In the genomic region with DNA sequence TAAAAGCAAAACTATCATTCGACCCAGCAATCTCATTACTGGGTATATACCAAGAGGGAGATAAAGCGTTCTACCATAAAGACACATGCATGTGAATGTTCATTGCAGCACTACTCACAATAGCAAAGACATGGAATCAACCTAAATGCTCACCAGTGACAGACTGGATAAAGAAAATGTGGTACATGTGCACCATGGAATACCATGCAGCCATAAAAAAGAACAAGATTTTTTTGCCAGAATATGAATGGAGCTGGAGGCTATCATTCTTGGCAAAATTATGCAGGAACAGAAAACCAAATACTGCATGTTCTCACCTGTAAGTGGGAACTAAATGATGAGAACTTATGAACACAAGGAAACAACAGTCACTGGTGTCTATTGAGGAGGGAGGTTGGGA, we compare ENCODE assay signal across 39 cellular contexts.
"Had no signal": no experiment of that assay in that cellular context is flagged by ENCODE, and none has a peak within 500 bp of the region (broad histone marks: within the 10 kb centered on the region; RNA-seq: fewer than 3 reads in every experiment).

No MANE protein-coding gene starts in this region.

- FAIRE-seq: astrocyte, bronchial epithelial cell had no signal

- H3K27ac ChIP-seq: adrenal gland, ascending aorta, body of pancreas, brain microvascular endothelial cell, breast epithelium, cardiac muscle cell had no signal

- DNase-seq: activated effector memory CD4-positive, alpha-beta T cell treated with anti-CD3 and anti-CD28 coated beads, Interleukin-2, amount 50 U/mL, for 16 hours; activated effector memory CD4-positive, alpha-beta T cell treated with Interleukin-2 at 50 U/mL for 16 hours; activated gamma-delta T cell; activated gamma-delta T cell treated with Interleukin-2 at 50 U/mL for 16 hours; activated naive CD4-positive, alpha-beta T cell; activated naive CD4-positive, alpha-beta T cell treated with anti-CD3 and anti-CD28 coated beads for 36 hours; activated naive CD4-positive, alpha-beta T cell treated with anti-CD3 and anti-CD28 coated beads, Interleukin-2, amount 10 ng/mL, durations not matched to agents 7 days and 5 days; activated naive CD4-positive, alpha-beta T cell treated with anti-CD3 and anti-CD28 coated beads, Interleukin-2, amount 50 U/mL, for 16 hours; activated naive CD4-positive, alpha-beta T cell treated with Interleukin-2 at 50 U/mL for 16 hours; activated naive CD8-positive, alpha-beta T cell treated with anti-CD3 and anti-CD28 coated beads for 36 hours; activated naive CD8-positive, alpha-beta T cell treated with anti-CD3 and anti-CD28 coated beads, Interleukin-2, amount 10 ng/mL, durations not matched to agents 7 days and 5 days; activated naive CD8-positive, alpha-beta T cell treated with anti-CD3 and anti-CD28 coated beads, Interleukin-2, amount 50 U/mL, for 24 hours; activated T-cell treated with anti-CD3 and anti-CD28 coated beads, Interleukin-2, amount 50 U/mL, for 24 hours; activated T-cell treated with anti-CD3 and anti-CD28 coated beads, Interleukin-2, amount 50 U/mL, for 4 hours; activated T-cell treated with anti-CD3 and anti-CD28 coated beads, Interleukin-2, amount 50 U/mL, for 48 hours; activated T-cell treated with anti-CD3 and anti-CD28 coated beads, Interleukin-2, amount 50 U/mL, for 72 hours; adrenal gland; amniotic stem cell; amygdala; anterior cingulate cortex; aorta; body of pancreas; brain microvascular endothelial cell; caudate nucleus; central memory CD4-positive, alpha-beta T cell; cerebellar nuclear complex had no signal

- H3K9me3 ChIP-seq: adrenal gland, ascending aorta, body of pancreas, breast epithelium had no signal

- H3K4me3 Mint-ChIP-seq: activated naive CD4-positive, alpha-beta T cell treated with anti-CD3 and anti-CD28 coated beads for 36 hours; activated naive CD4-positive, alpha-beta T cell treated with anti-CD3 and anti-CD28 coated beads, Interleukin-2, amount 10 ng/mL, durations not matched to agents 7 days and 5 days; activated naive CD4-positive, alpha-beta T cell treated with anti-CD3 and anti-CD28 coated beads, Interleukin-2, amount 50 U/mL, for 24 hours; activated naive CD8-positive, alpha-beta T cell; activated naive CD8-positive, alpha-beta T cell treated with anti-CD3 and anti-CD28 coated beads for 36 hours; activated naive CD8-positive, alpha-beta T cell treated with anti-CD3 and anti-CD28 coated beads, Interleukin-2, amount 10 ng/mL, durations not matched to agents 7 days and 5 days; activated naive CD8-positive, alpha-beta T cell treated with anti-CD3 and anti-CD28 coated beads, Interleukin-2, amount 50 U/mL, for 24 hours; activated T-cell treated with anti-CD3 and anti-CD28 coated beads, Interleukin-2, amount 50 U/mL, for 24 hours; activated T-cell treated with anti-CD3 and anti-CD28 coated beads, Interleukin-2, amount 50 U/mL, for 4 hours; activated T-cell treated with anti-CD3 and anti-CD28 coated beads, Interleukin-2, amount 50 U/mL, for 72 hours; activated T-helper 1 cell treated with anti-CD3 and anti-CD28 coated beads, Interleukin-12 subunit alpha, Interleukin-12 subunit beta, Interleukin-2, Interleukin-4 antibody, amounts not matched to agents 30 ng/mL and 10 ng/mL and 1 ng/mL, durations not matched to agents 14 hours and 24 hours and 36 hours; activated T-helper 17 cell treated with anti-CD3 and anti-CD28 coated beads, Interleukin-2, amount 50 U/mL, for 72 hours; brain; central memory CD8-positive, alpha-beta T cell had no signal

- H3K36me3 ChIP-seq: adrenal gland, ascending aorta, brain microvascular endothelial cell, breast epithelium, cardiac muscle cell had no signal

- H3K27ac Mint-ChIP-seq: activated naive CD4-positive, alpha-beta T cell treated with anti-CD3 and anti-CD28 coated beads for 36 hours; activated naive CD4-positive, alpha-beta T cell treated with anti-CD3 and anti-CD28 coated beads, Interleukin-2, amount 10 ng/mL, durations not matched to agents 7 days and 5 days; activated naive CD4-positive, alpha-beta T cell treated with anti-CD3 and anti-CD28 coated beads, Interleukin-2, amount 50 U/mL, for 24 hours; activated naive CD4-positive, alpha-beta T cell treated with anti-CD3 and anti-CD28 coated beads, Interleukin-2, amount 50 U/mL, for 72 hours; activated naive CD8-positive, alpha-beta T cell; activated naive CD8-positive, alpha-beta T cell treated with anti-CD3 and anti-CD28 coated beads for 36 hours; activated naive CD8-positive, alpha-beta T cell treated with anti-CD3 and anti-CD28 coated beads, Interleukin-2, amount 10 ng/mL, durations not matched to agents 7 days and 5 days; activated naive CD8-positive, alpha-beta T cell treated with anti-CD3 and anti-CD28 coated beads, Interleukin-2, amount 50 U/mL, for 24 hours; activated T-cell treated with anti-CD3 and anti-CD28 coated beads, Interleukin-2, amount 50 U/mL, for 24 hours; activated T-cell treated with anti-CD3 and anti-CD28 coated beads, Interleukin-2, amount 50 U/mL, for 72 hours; activated T-helper 1 cell treated with anti-CD3 and anti-CD28 coated beads, Interleukin-12 subunit alpha, Interleukin-12 subunit beta, Interleukin-2, Interleukin-4 antibody, amounts not matched to agents 30 ng/mL and 10 ng/mL and 1 ng/mL, durations not matched to agents 14 hours and 24 hours and 36 hours; activated T-helper 17 cell treated with anti-CD3 and anti-CD28 coated beads, Interleukin-2, amount 50 U/mL, for 72 hours; activated T-helper 2 cell treated with anti-CD3 and anti-CD28 coated beads, Interferon-gamma antibody, Interleukin-2, Interleukin-4, amounts not matched to agents 10 μg/mL and 5 μg/mL and 100 μg/mL, durations not matched to agents 14 hours and 24 hours and 36 hours; brain had no signal

- H3K36me3 Mint-ChIP-seq: activated naive CD4-positive, alpha-beta T cell treated with anti-CD3 and anti-CD28 coated beads, Interleukin-2, amount 10 ng/mL, durations not matched to agents 7 days and 5 days; activated naive CD4-positive, alpha-beta T cell treated with anti-CD3 and anti-CD28 coated beads, Interleukin-2, amount 50 U/mL, for 24 hours; activated naive CD4-positive, alpha-beta T cell treated with anti-CD3 and anti-CD28 coated beads, Interleukin-2, amount 50 U/mL, for 72 hours; activated naive CD8-positive, alpha-beta T cell; activated naive CD8-positive, alpha-beta T cell treated with anti-CD3 and anti-CD28 coated beads for 36 hours; activated naive CD8-positive, alpha-beta T cell treated with anti-CD3 and anti-CD28 coated beads, Interleukin-2, amount 10 ng/mL, durations not matched to agents 7 days and 5 days; brain had no signal

- H3K27me3 ChIP-seq: adrenal gland, ascending aorta, body of pancreas, brain microvascular endothelial cell, breast epithelium, cardiac muscle cell had no signal

- ATAC-seq: activated naive CD4-positive, alpha-beta T cell treated with anti-CD3 and anti-CD28 coated beads, Interleukin-2, amount 50 U/mL, for 72 hours; activated naive CD8-positive, alpha-beta T cell treated with anti-CD3 and anti-CD28 coated beads, Interleukin-2, amount 50 U/mL, for 24 hours; activated T-cell treated with anti-CD3 and anti-CD28 coated beads, Interleukin-2, amount 50 U/mL, for 4 hours; activated T-cell treated with anti-CD3 and anti-CD28 coated beads, Interleukin-2, amount 50 U/mL, for 72 hours; activated T-helper 17 cell treated with anti-CD3 and anti-CD28 coated beads, Interleukin-2, amount 50 U/mL, for 72 hours; body of pancreas had no signal

- H3K27me3 Mint-ChIP-seq: activated naive CD4-positive, alpha-beta T cell treated with anti-CD3 and anti-CD28 coated beads, Interleukin-2, amount 50 U/mL, for 24 hours; activated naive CD8-positive, alpha-beta T cell; activated T-helper 17 cell treated with anti-CD3 and anti-CD28 coated beads, Interleukin-2, amount 50 U/mL, for 72 hours; brain had no signal

- H3K4me1 ChIP-seq: adrenal gland, ascending aorta, body of pancreas, breast epithelium had no signal

- H3K4me1 Mint-ChIP-seq: activated naive CD4-positive, alpha-beta T cell treated with anti-CD3 and anti-CD28 coated beads, Interleukin-2, amount 50 U/mL, for 24 hours; activated naive CD8-positive, alpha-beta T cell treated with anti-CD3 and anti-CD28 coated beads for 36 hours; activated naive CD8-positive, alpha-beta T cell treated with anti-CD3 and anti-CD28 coated beads, Interleukin-2, amount 50 U/mL, for 24 hours; activated T-helper 17 cell treated with anti-CD3 and anti-CD28 coated beads, Interleukin-2, amount 50 U/mL, for 72 hours; central memory CD8-positive, alpha-beta T cell had no signal

- H3K4me3 ChIP-seq: adrenal gland, ascending aorta, body of pancreas, breast epithelium, cardiac muscle cell had no signal

- H3K9me3 Mint-ChIP-seq: activated naive CD4-positive, alpha-beta T cell treated with anti-CD3 and anti-CD28 coated beads for 36 hours; activated naive CD4-positive, alpha-beta T cell treated with anti-CD3 and anti-CD28 coated beads, Interleukin-2, amount 10 ng/mL, durations not matched to agents 7 days and 5 days; activated naive CD4-positive, alpha-beta T cell treated with anti-CD3 and anti-CD28 coated beads, Interleukin-2, amount 50 U/mL, for 24 hours; activated naive CD4-positive, alpha-beta T cell treated with anti-CD3 and anti-CD28 coated beads, Interleukin-2, amount 50 U/mL, for 72 hours; activated naive CD8-positive, alpha-beta T cell treated with anti-CD3 and anti-CD28 coated beads for 36 hours; activated naive CD8-positive, alpha-beta T cell treated with anti-CD3 and anti-CD28 coated beads, Interleukin-2, amount 10 ng/mL, durations not matched to agents 7 days and 5 days; activated naive CD8-positive, alpha-beta T cell treated with anti-CD3 and anti-CD28 coated beads, Interleukin-2, amount 50 U/mL, for 24 hours; activated T-cell treated with anti-CD3 and anti-CD28 coated beads, Interleukin-2, amount 50 U/mL, for 24 hours; activated T-cell treated with anti-CD3 and anti-CD28 coated beads, Interleukin-2, amount 50 U/mL, for 4 hours; activated T-cell treated with anti-CD3 and anti-CD28 coated beads, Interleukin-2, amount 50 U/mL, for 72 hours; activated T-helper 1 cell treated with anti-CD3 and anti-CD28 coated beads, Interleukin-12 subunit alpha, Interleukin-12 subunit beta, Interleukin-2, Interleukin-4 antibody, amounts not matched to agents 30 ng/mL and 10 ng/mL and 1 ng/mL, durations not matched to agents 14 hours and 24 hours and 36 hours; activated T-helper 17 cell treated with anti-CD3 and anti-CD28 coated beads, Interleukin-2, amount 50 U/mL, for 72 hours; activated T-helper 2 cell treated with anti-CD3 and anti-CD28 coated beads, Interferon-gamma antibody, Interleukin-2, Interleukin-4, amounts not matched to agents 10 μg/mL and 5 μg/mL and 100 μg/mL, durations not matched to agents 14 hours and 24 hours and 36 hours; central memory CD8-positive, alpha-beta T cell had no signal
